In genomic region chr12:6778212-6778570, GRCh38 we compare ENCODE assay signal across 8 cellular contexts. TPM values are rescaled to one million over a fixed set of nuclear protein-coding genes. Genes with fewer than 3 reads are reported as not detected.
DNase-seq lines count a peak whose midpoint lies in the region; ATAC-seq and TF ChIP-seq lines count a peak whose summit lies in the region.

No MANE protein-coding gene starts in this region.

- peak overlapping the region; percentile 68 for H2AK5ac ChIP-seq in neuronal stem cell (ENCODE audit: low read depth, low read length)

- H3K4ac ChIP-seq in neuronal stem cell (ENCODE audit: low read length), result no peak overlapping the region

- no peak overlapping the region for H2BK12ac ChIP-seq in neuronal stem cell (ENCODE audit: low read length)

- H3K79me1 ChIP-seq in neuronal stem cell (ENCODE audit: low read depth, low read length), result no peaks in the 10 kb centered on the region

- H2BK5ac ChIP-seq in neuronal stem cell (ENCODE audit: low read length), result peak overlapping the region; percentile 2

- H3K4me3 ChIP-seq in OCI-LY3 (ENCODE audit: low read length), result peak overlapping the region; percentile 76
- no peak overlapping the region for H3K4me3 ChIP-seq in neuronal stem cell (ENCODE audit: low read length in 2 of 2)

- DNase-seq in EH (ENCODE audit: low read depth), result peak; percentile 35
- DNase-seq in neuronal stem cell (ENCODE audit: low spot score), result no peak
- no peak for DNase-seq in NCI-H1092 (lab: John Stamatoyannopoulos, UW)
- no peak for DNase-seq in mesenteric fat pad (ENCODE audit: low spot score)

- H4K91ac ChIP-seq in neuronal stem cell (ENCODE audit: low read depth, low read length, poor library complexity), result no peak overlapping the region

- H2AFZ ChIP-seq in OCI-LY3 (ENCODE audit: low read depth, low read length) (peak overlapping the region; percentile 82), neuronal stem cell (ENCODE audit: low read length) (peak overlapping the region; percentile 81)

- H3K79me2 ChIP-seq in OCI-LY3 (ENCODE audit: low read length), result no peaks in the 10 kb centered on the region

- H3K18ac ChIP-seq in neuronal stem cell (ENCODE audit: low read length), result peak overlapping the region; percentile 8

- H3K4me2 ChIP-seq in OCI-LY3 (ENCODE audit: low read length) (peak overlapping the region; percentile 92), neuronal stem cell (ENCODE audit: insufficient read depth, low read length, poor library complexity, severe bottlenecking) (no peak overlapping the region)

- H3K14ac ChIP-seq in neuronal stem cell (ENCODE audit: low read length), result no peak overlapping the region

- H3K9ac ChIP-seq in OCI-LY3 (ENCODE audit: low read length) (peak overlapping the region; percentile 59), neuronal stem cell (ENCODE audit: low read depth, low read length, poor library complexity) (no peak overlapping the region)

- peak overlapping the region; percentile 72 for H2BK120ac ChIP-seq in neuronal stem cell (ENCODE audit: low read depth, low read length)

- H3K23ac ChIP-seq in neuronal stem cell (ENCODE audit: low read depth, low read length, poor library complexity), result no peak overlapping the region

- peak overlapping the region; percentile 34 for H2BK15ac ChIP-seq in neuronal stem cell (ENCODE audit: low read length)

- no peak for TF ChIP-seq CTCF in OCI-LY3 (IDR thresholded peaks at IDR 0.05; ENCODE audit: low read depth, low read length)

- no peak overlapping the region for H4K8ac ChIP-seq in neuronal stem cell (ENCODE audit: low read depth, low read length)

- WGBS in neuronal stem cell (ENCODE audit: extremely low coverage in 2 of 2, insufficient read length in 2 of 2, insufficient replicate concordance in 1 of 2), 2 donors, result no CpG with 5 or more reads among the region's 14 CpGs

- H3K9me3 ChIP-seq in OCI-LY3 (ENCODE audit: insufficient read depth, low read length), result no peaks in the 10 kb centered on the region
- no peaks in the 10 kb centered on the region for H3K9me3 ChIP-seq in neuronal stem cell (replicated peaks in 1 of 2; ENCODE audit: control insufficient read depth in 2 of 2, insufficient read depth in 1 of 2, low read depth in 1 of 2, low read length in 2 of 2)

- H3K36me3 ChIP-seq in OCI-LY3 (replicated peaks; ENCODE audit: low read depth, low read length) (no peaks in the 10 kb centered on the region), neuronal stem cell (replicated peaks in 1 of 2; ENCODE audit: control insufficient read depth in 2 of 2, insufficient read depth in 2 of 2, low read length in 2 of 2) (peaks cover 14 to 38% of the 10 kb centered on the region in 2 donors)

- no peak overlapping the region for H3K27ac ChIP-seq in OCI-LY3 (ENCODE audit: low read length)
- no peak overlapping the region for H3K27ac ChIP-seq in neuronal stem cell (replicated peaks; ENCODE audit: low read length)

- ATAC-seq in esophagus mucosa (peak; percentile 3), HG03280 (IDR thresholded peaks at IDR 0.05; ENCODE audit: unreplicated experiment) (no peak), GM19463 (IDR thresholded peaks at IDR 0.05; ENCODE audit: unreplicated experiment) (no peak)

- H3K27me3 ChIP-seq in OCI-LY3 (ENCODE audit: low read depth, low read length), result peaks cover 30% of the 10 kb centered on the region
- H3K27me3 ChIP-seq in neuronal stem cell (ENCODE audit: control insufficient read depth in 3 of 3, insufficient read depth in 3 of 3, low read depth in 1 of 3, low read length in 3 of 3), result no peaks in the 10 kb centered on the region

- no peaks in the 10 kb centered on the region for H4K20me1 ChIP-seq in OCI-LY3 (ENCODE audit: insufficient read depth, low read length)

- H3K4me1 ChIP-seq in OCI-LY3 (ENCODE audit: low read length), result peaks cover 29% of the 10 kb centered on the region
- peaks cover 20 to 27% of the 10 kb centered on the region in 2 donors for H3K4me1 ChIP-seq in neuronal stem cell (ENCODE audit: control insufficient read depth in 2 of 2, insufficient read depth in 1 of 2, low read depth in 1 of 2, low read length in 2 of 2)

RNA-seq across cellular contexts. Expression of gene LAG3, which starts 5.9 kb away (rescaled TPM):
- total RNA-seq in esophagus mucosa (not detected), mesenteric fat pad (1.3 TPM)
- 4.6 TPM for polyA plus RNA-seq in neuronal stem cell (2013, experiment 1 of 2)
- 4.9 TPM for polyA plus RNA-seq in neuronal stem cell (2013, experiment 2 of 2)

RNA-seq across cellular contexts. Expression of gene CD4, which starts 11.1 kb away (rescaled TPM):
- total RNA-seq in esophagus mucosa, result 2.2 TPM
- polyA plus RNA-seq in neuronal stem cell (2013, experiment 1 of 2), result 3.9 TPM
- polyA plus RNA-seq in neuronal stem cell (2013, experiment 2 of 2), result 3.8 TPM
- total RNA-seq in mesenteric fat pad, result 31.3 TPM

RNA-seq across cellular contexts. Expression of gene PTMS, which starts 12.0 kb away (rescaled TPM):
- total RNA-seq in esophagus mucosa, result 234 TPM
- 2,422 TPM for polyA plus RNA-seq in neuronal stem cell (2013, experiment 1 of 2)
- polyA plus RNA-seq in neuronal stem cell (2013, experiment 2 of 2), result 2,254 TPM
- 161 TPM for total RNA-seq in mesenteric fat pad

RNA-seq across cellular contexts. Expression of gene MLF2, which starts 25.2 kb away (rescaled TPM):
- total RNA-seq in esophagus mucosa (122 TPM), mesenteric fat pad (145 TPM)
- polyA plus RNA-seq in neuronal stem cell (2013, experiment 1 of 2), result 158 TPM
- polyA plus RNA-seq in neuronal stem cell (2013, experiment 2 of 2), result 152 TPM

RNA-seq across cellular contexts. Expression of gene GPR162, which starts 43.4 kb away (rescaled TPM):
- total RNA-seq in esophagus mucosa (0.76 TPM), mesenteric fat pad (7.0 TPM)
- 34.0 TPM for polyA plus RNA-seq in neuronal stem cell (2013, experiment 1 of 2)
- 28.4 TPM for polyA plus RNA-seq in neuronal stem cell (2013, experiment 2 of 2)

Comparison
In these comparisons a context has a peak if more than half of its experiments do, and no peak if none do; other contexts are left out.
1. RNA of gene CD4, which starts 11.1 kb away (total RNA-seq): 31.3 TPM in mesenteric fat pad (single experiment); 2.2 TPM in esophagus mucosa (single experiment); every median in the first group is over 10 times any median in the second.